20 cellular contexts compared by ENCODE assay signal in the genomic region with DNA sequence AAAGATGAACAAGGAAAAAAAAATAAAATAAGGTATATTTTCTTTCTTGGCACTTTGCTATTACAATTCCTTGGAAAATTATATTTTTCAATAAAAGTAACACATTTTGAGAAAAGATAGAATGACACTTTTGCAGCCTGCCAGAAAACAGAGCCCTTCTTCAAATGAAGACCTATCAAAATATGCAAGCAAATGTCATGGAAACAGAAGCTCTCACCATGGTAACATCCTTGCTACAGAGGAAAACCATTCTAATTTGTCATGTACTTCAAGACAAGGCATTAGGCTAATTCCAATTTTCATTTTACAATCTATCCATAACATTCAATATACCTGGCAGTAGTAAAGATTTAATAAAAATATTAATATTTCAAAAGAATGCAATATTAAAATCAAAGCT.
"Had no signal": no experiment of that assay in that cellular context is flagged by ENCODE, and none has a peak within 500 bp of the region (broad histone marks: within the 10 kb centered on the region; RNA-seq: fewer than 3 reads in every experiment).

No MANE protein-coding gene starts in this region.

- H3K36me3 ChIP-seq: cardiac muscle cell, colonic mucosa, right lobe of liver had no signal

- H3K9me3 ChIP-seq: colonic mucosa, right lobe of liver, spleen had no signal

- H3K27ac Mint-ChIP-seq: activated CD4-positive, alpha-beta memory T cell treated with anti-CD3 and anti-CD28 coated beads for 36 hours; activated naive CD8-positive, alpha-beta T cell treated with anti-CD3 and anti-CD28 coated beads, Interleukin-2, amount 10 ng/mL, durations not matched to agents 7 days and 5 days; naive thymus-derived CD8-positive, alpha-beta T cell; progenitor cell of endocrine pancreas; stimulated activated naive B cell treated with anti-CD40 and anti-IgM and Interleukin-4, amounts not matched to agents 10 μg/mL and 1 μg/mL and 100 μg/mL, for 72 hours; T-helper 2 cell treated with Interferon-gamma antibody and Interleukin-4, amounts not matched to agents 5 μg/mL and 100 μg/mL, for 36 hours had no signal

- H3K27me3 ChIP-seq: cardiac muscle cell, colonic mucosa, right lobe of liver, spleen had no signal

- FAIRE-seq: endothelial cell of umbilical vein had no signal

- H3K4me1 ChIP-seq: colonic mucosa, right lobe of liver had no signal

- H3K4me1 Mint-ChIP-seq: stimulated activated naive B cell treated with anti-CD40 and anti-IgM and Interleukin-4, amounts not matched to agents 10 μg/mL and 1 μg/mL and 100 μg/mL, for 72 hours had no signal

- DNase-seq: activated CD4-positive, alpha-beta memory T cell treated with anti-CD3 and anti-CD28 coated beads for 36 hours; activated CD4-positive, alpha-beta T cell treated with anti-CD3 and anti-CD28 coated beads for 1 hour; activated gamma-delta T cell treated with Interleukin-2 at 50 U/mL for 16 hours; activated naive CD8-positive, alpha-beta T cell treated with anti-CD3 and anti-CD28 coated beads, Interleukin-2, amount 10 ng/mL, durations not matched to agents 7 days and 5 days; activated T-cell treated with anti-CD3 and anti-CD28 coated beads, Interleukin-2, amount 50 U/mL, for 48 hours; aorta; colonic mucosa; hippocampal formation; naive thymus-derived CD8-positive, alpha-beta T cell; right lobe of liver; spleen; stimulated activated CD4-positive, alpha-beta T cell treated with anti-CD3 and anti-CD28 coated beads, Interleukin-1b, Interleukin-23, amount 100 ng/mL, for 48 hours; stimulated activated naive B cell treated with anti-CD40 and anti-IgM and Interleukin-4, amounts not matched to agents 10 μg/mL and 1 μg/mL and 100 μg/mL, for 72 hours; SW 1271; trophoblast cell had no signal

- H3K27ac ChIP-seq: cardiac muscle cell, colonic mucosa, right lobe of liver, spleen had no signal

- H3K4me3 Mint-ChIP-seq: activated CD4-positive, alpha-beta memory T cell treated with anti-CD3 and anti-CD28 coated beads for 36 hours; activated naive CD8-positive, alpha-beta T cell treated with anti-CD3 and anti-CD28 coated beads, Interleukin-2, amount 10 ng/mL, durations not matched to agents 7 days and 5 days; naive thymus-derived CD8-positive, alpha-beta T cell; stimulated activated naive B cell treated with anti-CD40 and anti-IgM and Interleukin-4, amounts not matched to agents 10 μg/mL and 1 μg/mL and 100 μg/mL, for 72 hours; T-helper 2 cell treated with Interferon-gamma antibody and Interleukin-4, amounts not matched to agents 5 μg/mL and 100 μg/mL, for 36 hours had no signal

- H3K36me3 Mint-ChIP-seq: activated CD4-positive, alpha-beta memory T cell treated with anti-CD3 and anti-CD28 coated beads for 36 hours had no signal

- ATAC-seq: naive thymus-derived CD8-positive, alpha-beta T cell; right lobe of liver; stimulated activated naive B cell treated with anti-CD40 and anti-IgM and Interleukin-4, amounts not matched to agents 10 μg/mL and 1 μg/mL and 100 μg/mL, for 72 hours had no signal

- H3K9me3 Mint-ChIP-seq: activated CD4-positive, alpha-beta memory T cell treated with anti-CD3 and anti-CD28 coated beads for 36 hours; activated naive CD8-positive, alpha-beta T cell treated with anti-CD3 and anti-CD28 coated beads, Interleukin-2, amount 10 ng/mL, durations not matched to agents 7 days and 5 days; naive thymus-derived CD8-positive, alpha-beta T cell; stimulated activated naive B cell treated with anti-CD40 and anti-IgM and Interleukin-4, amounts not matched to agents 10 μg/mL and 1 μg/mL and 100 μg/mL, for 72 hours; T-helper 2 cell treated with Interferon-gamma antibody and Interleukin-4, amounts not matched to agents 5 μg/mL and 100 μg/mL, for 36 hours had no signal

- H3K27me3 Mint-ChIP-seq: activated CD4-positive, alpha-beta memory T cell treated with anti-CD3 and anti-CD28 coated beads for 36 hours; activated naive CD8-positive, alpha-beta T cell treated with anti-CD3 and anti-CD28 coated beads, Interleukin-2, amount 10 ng/mL, durations not matched to agents 7 days and 5 days; naive thymus-derived CD8-positive, alpha-beta T cell; progenitor cell of endocrine pancreas; stimulated activated naive B cell treated with anti-CD40 and anti-IgM and Interleukin-4, amounts not matched to agents 10 μg/mL and 1 μg/mL and 100 μg/mL, for 72 hours had no signal

- H3K4me3 ChIP-seq: cardiac muscle cell, colonic mucosa, lung, right lobe of liver, spleen had no signal
